ENCODE assay signal across 9 cellular contexts in genomic region chr2:96888082-96889011, GRCh38. TPM values are rescaled to one million over a fixed set of nuclear protein-coding genes. Genes with fewer than 3 reads are reported as not detected.
A peak's percentile ranks its signal among the peaks of the same experiment; 100 is the strongest.
DNase-seq lines count a peak whose midpoint lies in the region; ATAC-seq, FAIRE-seq and TF ChIP-seq lines count a peak whose summit lies in the region.
"Had no signal": no experiment of that assay in that cellular context is flagged by ENCODE, and none has a peak within 500 bp of the region (broad histone marks: within the 10 kb centered on the region; RNA-seq: fewer than 3 reads in every experiment).

No MANE protein-coding gene starts in this region.

- peaks cover 15% of the 10 kb centered on the region for H3K4me1 ChIP-seq in body of pancreas
- peaks cover 18% of the 10 kb centered on the region for H3K4me1 ChIP-seq in mucosa of descending colon (ENCODE audit: low read depth)

- intact Hi-C loops in activated CD4-positive, alpha-beta T cell treated with anti-CD3 and anti-CD28 coated beads, Interleukin-2, amount 10 ng/mL, durations not matched to agents 24 days and 14 days (cut with micrococcal nuclease): no loop called here
- intact Hi-C loops in body of pancreas (cut with DNase I): no loop called here
- intact Hi-C loops in mucosa of descending colon (cut with DNase I, micrococcal nuclease): no loop called here

- no peak for TF ChIP-seq POLR2A in body of pancreas (IDR thresholded peaks at IDR 0.05)
- TF ChIP-seq POLR2A in GM12892 (IDR thresholded peaks at IDR 0.05; ENCODE audit: low read depth, low read length): no peak

- H3K4me3 Mint-ChIP-seq in activated CD4-positive, alpha-beta T cell treated with anti-CD3 and anti-CD28 coated beads, Interleukin-2, amount 10 ng/mL, durations not matched to agents 7 days and 5 days: no peak overlapping the region
- no peak overlapping the region for H3K4me3 Mint-ChIP-seq in activated CD4-positive, alpha-beta T cell treated with anti-CD3 and anti-CD28 coated beads, Interleukin-2, amount 10 ng/mL, durations not matched to agents 24 days and 14 days

- H3K27me3 Mint-ChIP-seq in activated CD4-positive, alpha-beta T cell treated with anti-CD3 and anti-CD28 coated beads, Interleukin-2, amount 10 ng/mL, durations not matched to agents 7 days and 5 days: no peaks in the 10 kb centered on the region
- peaks cover 5% of the 10 kb centered on the region for H3K27me3 Mint-ChIP-seq in activated CD4-positive, alpha-beta T cell treated with anti-CD3 and anti-CD28 coated beads, Interleukin-2, amount 10 ng/mL, durations not matched to agents 24 days and 14 days

- H3K36me3 Mint-ChIP-seq in activated CD4-positive, alpha-beta T cell treated with anti-CD3 and anti-CD28 coated beads, Interleukin-2, amount 10 ng/mL, durations not matched to agents 7 days and 5 days (ENCODE audit: low read depth): no peaks in the 10 kb centered on the region
- no peaks in the 10 kb centered on the region for H3K36me3 Mint-ChIP-seq in activated CD4-positive, alpha-beta T cell treated with anti-CD3 and anti-CD28 coated beads, Interleukin-2, amount 10 ng/mL, durations not matched to agents 24 days and 14 days (ENCODE audit: low read depth)

- H3K9me3 Mint-ChIP-seq in activated CD4-positive, alpha-beta T cell treated with anti-CD3 and anti-CD28 coated beads, Interleukin-2, amount 10 ng/mL, durations not matched to agents 7 days and 5 days: no peaks in the 10 kb centered on the region
- no peaks in the 10 kb centered on the region for H3K9me3 Mint-ChIP-seq in activated CD4-positive, alpha-beta T cell treated with anti-CD3 and anti-CD28 coated beads, Interleukin-2, amount 10 ng/mL, durations not matched to agents 24 days and 14 days

- H3K27me3 ChIP-seq in body of pancreas: no peaks in the 10 kb centered on the region

- H3K9me3 ChIP-seq in body of pancreas (no peaks in the 10 kb centered on the region), mucosa of descending colon (no peaks in the 10 kb centered on the region)

- TF ChIP-seq CTCF in body of pancreas (IDR thresholded peaks at IDR 0.05): no peak
- TF ChIP-seq CTCF in mucosa of descending colon (IDR thresholded peaks at IDR 0.05): no peak

- H3K4me3 ChIP-seq in body of pancreas (no peak overlapping the region), mucosa of descending colon (no peak overlapping the region)

- H3K36me3 ChIP-seq in body of pancreas (replicated peaks in 1 of 2; ENCODE audit: insufficient read depth in 1 of 2, low read depth in 2 of 2) (no peaks in the 10 kb centered on the region), mucosa of descending colon (ENCODE audit: low read depth) (no peaks in the 10 kb centered on the region)

- ATAC-seq in body of pancreas: peak; percentile 63
- ATAC-seq in mucosa of descending colon: peak; percentile 90

- H3K4me1 Mint-ChIP-seq in activated CD4-positive, alpha-beta T cell treated with anti-CD3 and anti-CD28 coated beads, Interleukin-2, amount 10 ng/mL, durations not matched to agents 7 days and 5 days: peaks cover 47% of the 10 kb centered on the region
- H3K4me1 Mint-ChIP-seq in activated CD4-positive, alpha-beta T cell treated with anti-CD3 and anti-CD28 coated beads, Interleukin-2, amount 10 ng/mL, durations not matched to agents 24 days and 14 days: peaks cover 20% of the 10 kb centered on the region

- WGBS in body of pancreas, 2 donors: 37 to 43% methylated on average over 7 to 12 of the region's 12 CpGs

- DNase-seq in activated CD4-positive, alpha-beta T cell treated with anti-CD3 and anti-CD28 coated beads, Interleukin-2, amount 10 ng/mL, durations not matched to agents 7 days and 5 days: peak; percentile 32
- DNase-seq in activated CD4-positive, alpha-beta T cell treated with anti-CD3 and anti-CD28 coated beads, Interleukin-2, amount 10 ng/mL, durations not matched to agents 24 days and 14 days: no peak
- DNase-seq in body of pancreas (peak; percentile 27 to 81 (median 62)), mucosa of descending colon (peak; percentile 75 to 83 (median 79)), ureter (ENCODE audit: low spot score) (peak; percentile 86), GM12892 (ENCODE audit: insufficient read length) (no peak), DMS 273 treated with DMSO at 0.1 percent for 48 hours (lab: John Stamatoyannopoulos, UW) (no peak)
- no peak for DNase-seq in stimulated activated CD4-positive, alpha-beta T cell treated with anti-CD3 and anti-CD28 coated beads, Interleukin-4, amount 100 ng/mL, for 24 hours
- DNase-seq: NCI-H2081 treated with DMSO at 0.1 percent for 48 hours had no signal

- H3K27ac ChIP-seq in body of pancreas: peak overlapping the region in 3 of 4 donors; percentile 12 to 63 (median 54)

- POLR2A ChIA-PET in activated CD4-positive, alpha-beta T cell treated with anti-CD3 and anti-CD28 coated beads, Interleukin-2, amount 10 ng/mL, durations not matched to agents 7 days and 5 days (lab: Charles Lee): no interaction called here

- H3K27ac Mint-ChIP-seq in activated CD4-positive, alpha-beta T cell treated with anti-CD3 and anti-CD28 coated beads, Interleukin-2, amount 10 ng/mL, durations not matched to agents 7 days and 5 days: peak overlapping the region; percentile 86
- H3K27ac Mint-ChIP-seq in activated CD4-positive, alpha-beta T cell treated with anti-CD3 and anti-CD28 coated beads, Interleukin-2, amount 10 ng/mL, durations not matched to agents 24 days and 14 days: no peak overlapping the region

- CTCF ChIA-PET in activated CD4-positive, alpha-beta T cell treated with anti-CD3 and anti-CD28 coated beads, Interleukin-2, amount 10 ng/mL, durations not matched to agents 7 days and 5 days (lab: Charles Lee): interaction anchor here (0.8 to 1.1 kb wide), 3 partner anchors 9 to 21 kb away, joined by 3 read pairs; no protein-coding TSS in a partner anchor

- FAIRE-seq in GM12892 (lab: Jason Lieb, UNC): no peak

RNA-seq across cellular contexts. Expression of gene SEMA4C, which starts 18.5 kb away (rescaled TPM):
- 10 to 100 TPM; 25.5 to 35.4 TPM for total RNA-seq in activated CD4-positive, alpha-beta T cell treated with anti-CD3 and anti-CD28 coated beads, Interleukin-2, amount 10 ng/mL, durations not matched to agents 7 days and 5 days
- 23.8 and 26.1 TPM in 2 replicates for total RNA-seq in activated CD4-positive, alpha-beta T cell treated with anti-CD3 and anti-CD28 coated beads, Interleukin-2, amount 10 ng/mL, durations not matched to agents 24 days and 14 days
- total RNA-seq in body of pancreas (10 to 100 TPM; 11.2 to 13.7 TPM), mucosa of descending colon (10 to 100 TPM; 14.4 to 83.8 (median 17.5) TPM), ureter (58.0 TPM)
- 9.5 TPM for polyA plus RNA-seq in GM12892 (2012; ENCODE audit: missing spikeins)

RNA-seq across cellular contexts. Expression of gene ANKRD39, which starts 30.5 kb away (rescaled TPM):
- 10 to 100 TPM; 32.8 to 35.8 TPM for total RNA-seq in activated CD4-positive, alpha-beta T cell treated with anti-CD3 and anti-CD28 coated beads, Interleukin-2, amount 10 ng/mL, durations not matched to agents 7 days and 5 days
- total RNA-seq in activated CD4-positive, alpha-beta T cell treated with anti-CD3 and anti-CD28 coated beads, Interleukin-2, amount 10 ng/mL, durations not matched to agents 24 days and 14 days: 37.0 and 44.0 TPM in 2 replicates
- total RNA-seq in body of pancreas (10 to 100 TPM in 1 of 2 donors, 1 to 10 TPM in 1; 2.3 to 14.3 TPM), mucosa of descending colon (10 to 100 TPM; 11.2 to 14.1 (median 12.2) TPM), ureter (13.0 TPM)
- polyA plus RNA-seq in GM12892 (2012; ENCODE audit: missing spikeins): 14.0 TPM

RNA-seq across cellular contexts. Expression of gene ANKRD23, which starts 44.5 kb away (rescaled TPM):
- 10 to 100 TPM; 17.0 to 17.3 TPM for total RNA-seq in activated CD4-positive, alpha-beta T cell treated with anti-CD3 and anti-CD28 coated beads, Interleukin-2, amount 10 ng/mL, durations not matched to agents 7 days and 5 days
- total RNA-seq in activated CD4-positive, alpha-beta T cell treated with anti-CD3 and anti-CD28 coated beads, Interleukin-2, amount 10 ng/mL, durations not matched to agents 24 days and 14 days: 6.7 and 8.4 TPM in 2 replicates
- 10 to 100 TPM in 1 of 2 donors, 1 to 10 TPM in 1; 4.2 to 12.9 TPM for total RNA-seq in body of pancreas
- 1 to 10 TPM; 3.2 to 5.1 (median 4.9) TPM for total RNA-seq in mucosa of descending colon
- 10.2 TPM for total RNA-seq in ureter
- 2.5 TPM for polyA plus RNA-seq in GM12892 (2012; ENCODE audit: missing spikeins)

Comparison
In these comparisons a context has a peak if more than half of its experiments do, and no peak if none do; other contexts are left out.
1. DNase-seq: peak in activated CD4-positive, alpha-beta T cell treated with anti-CD3 and anti-CD28 coated beads, Interleukin-2, amount 10 ng/mL, durations not matched to agents 7 days and 5 days (single experiment), body of pancreas (4 of 4), mucosa of descending colon (3 of 3) and ureter (single experiment); none in activated CD4-positive, alpha-beta T cell treated with anti-CD3 and anti-CD28 coated beads, Interleukin-2, amount 10 ng/mL, durations not matched to agents 24 days and 14 days (single experiment), GM12892 (single experiment), DMS 273 treated with DMSO at 0.1 percent for 48 hours (single experiment) and stimulated activated CD4-positive, alpha-beta T cell treated with anti-CD3 and anti-CD28 coated beads, Interleukin-4, amount 100 ng/mL, for 24 hours (single experiment).